Comparison of ENCODE assay signal across 1 cellular context in genomic region chr20:50306478-50307423, GRCh38.
TF ChIP-seq lines count a peak whose summit lies in the region.

No MANE protein-coding gene starts in this region.

TF ChIP-seq in HepG2, 621 proteins besides CTCF, POLR2A, EP300 and RAD21 (continued from another document and continues in another):
- TF ChIP-seq, protein P1, sequence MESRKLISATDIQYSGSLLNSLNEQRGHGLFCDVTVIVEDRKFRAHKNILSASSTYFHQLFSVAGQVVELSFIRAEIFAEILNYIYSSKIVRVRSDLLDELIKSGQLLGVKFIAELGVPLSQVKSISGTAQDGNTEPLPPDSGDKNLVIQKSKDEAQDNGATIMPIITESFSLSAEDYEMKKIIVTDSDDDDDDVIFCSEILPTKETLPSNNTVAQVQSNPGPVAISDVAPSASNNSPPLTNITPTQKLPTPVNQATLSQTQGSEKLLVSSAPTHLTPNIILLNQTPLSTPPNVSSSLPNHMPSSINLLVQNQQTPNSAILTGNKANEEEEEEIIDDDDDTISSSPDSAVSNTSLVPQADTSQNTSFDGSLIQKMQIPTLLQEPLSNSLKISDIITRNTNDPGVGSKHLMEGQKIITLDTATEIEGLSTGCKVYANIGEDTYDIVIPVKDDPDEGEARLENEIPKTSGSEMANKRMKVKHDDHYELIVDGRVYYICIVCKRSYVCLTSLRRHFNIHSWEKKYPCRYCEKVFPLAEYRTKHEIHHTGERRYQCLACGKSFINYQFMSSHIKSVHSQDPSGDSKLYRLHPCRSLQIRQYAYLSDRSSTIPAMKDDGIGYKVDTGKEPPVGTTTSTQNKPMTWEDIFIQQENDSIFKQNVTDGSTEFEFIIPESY (CRISPR knock-in tag; IDR thresholded peaks at IDR 0.05): no peak; the same call in 1 of the 2 replicates
- TF ChIP-seq CBX1 (IDR thresholded peaks at IDR 0.05; ENCODE audit: low read depth) (peak; percentile 80), ZBTB3 (CRISPR knock-in tag; IDR thresholded peaks at IDR 0.05; ENCODE audit: borderline replicate concordance, low read depth) (no peak), POLR2G (IDR thresholded peaks at IDR 0.05; ENCODE audit: low read depth, low read length) (peak; percentile 78), ZNF761 (CRISPR knock-in tag; conservative IDR thresholded peaks at IDR 0.05) (no peak; the same call in 1 of the 2 replicates), ZNF33B (CRISPR knock-in tag; IDR thresholded peaks at IDR 0.05) (no peak), ZNF343 (CRISPR knock-in tag; IDR thresholded peaks at IDR 0.05) (peak; percentile 24; the same call in 1 of the 2 replicates), HMGA1 (CRISPR knock-in tag; conservative IDR thresholded peaks at IDR 0.05) (no peak), ZNF749 (CRISPR knock-in tag; IDR thresholded peaks at IDR 0.05; ENCODE audit: borderline replicate concordance) (0 out of 2 replicates have a peak, but pooled peaks have one; percentile 16), ZNF660 (CRISPR knock-in tag; IDR thresholded peaks at IDR 0.05; ENCODE audit: borderline replicate concordance, low read depth) (no peak), ZFP90 (CRISPR knock-in tag; IDR thresholded peaks at IDR 0.05; ENCODE audit: borderline replicate concordance) (0 out of 2 replicates have a peak, but pooled peaks have one; percentile 22), ZKSCAN1 (IDR thresholded peaks at IDR 0.05; ENCODE audit: low read length) (no peak), MTF2 (CRISPR knock-in tag; IDR thresholded peaks at IDR 0.05; ENCODE audit: borderline replicate concordance) (peak; percentile 87; the same call in 1 of the 2 replicates), MED1 (CRISPR knock-in tag; IDR thresholded peaks at IDR 0.05) (peak; percentile 0; the same call in 1 of the 2 replicates), SMARCE1 (IDR thresholded peaks at IDR 0.05; ENCODE audit: borderline replicate concordance) (no peak), FIP1L1 (IDR thresholded peaks at IDR 0.05; ENCODE audit: borderline replicate concordance, insufficient read depth, low read depth, low read length) (no peak), ZNF607 (CRISPR knock-in tag; IDR thresholded peaks at IDR 0.05; ENCODE audit: borderline replicate concordance) (no peak), HHEX (CRISPR knock-in tag; IDR thresholded peaks at IDR 0.05) (peak; percentile 52; the same call in 1 of the 2 replicates), HOXA9 (CRISPR knock-in tag; IDR thresholded peaks at IDR 0.05; ENCODE audit: borderline replicate concordance) (no peak), SMAD9 (CRISPR knock-in tag; IDR thresholded peaks at IDR 0.05) (no peak), ZNF547 (CRISPR knock-in tag; IDR thresholded peaks at IDR 0.05) (0 out of 2 replicates have a peak, but pooled peaks have one; percentile 3), BRF2 (CRISPR knock-in tag; IDR thresholded peaks at IDR 0.05) (no peak), NFYC (CRISPR knock-in tag; IDR thresholded peaks at IDR 0.05) (peak; percentile 3; the same call in 1 of the 2 replicates), ZBTB14 (CRISPR knock-in tag; IDR thresholded peaks at IDR 0.05) (no peak), ATF2 (CRISPR knock-in tag; IDR thresholded peaks at IDR 0.05) (peak; percentile 35), THAP11 (CRISPR knock-in tag; IDR thresholded peaks at IDR 0.05) (no peak), TRAFD1 (CRISPR knock-in tag; IDR thresholded peaks at IDR 0.05; ENCODE audit: borderline replicate concordance) (0 out of 2 replicates have a peak, but pooled peaks have one; percentile 28), RERE (CRISPR knock-in tag; IDR thresholded peaks at IDR 0.05; ENCODE audit: low read depth) (no peak), ZNF703 (CRISPR knock-in tag; IDR thresholded peaks at IDR 0.05; ENCODE audit: borderline replicate concordance) (no peak), ZNF234 (CRISPR knock-in tag; conservative IDR thresholded peaks at IDR 0.05) (no peak), SMAD1 (CRISPR knock-in tag; IDR thresholded peaks at IDR 0.05; ENCODE audit: borderline replicate concordance, low read depth) (peak; percentile 29; the same call in 1 of the 2 replicates), ZNF331 (CRISPR knock-in tag; IDR thresholded peaks at IDR 0.05) (no peak), ZNF296 (CRISPR knock-in tag; conservative IDR thresholded peaks at IDR 0.05) (no peak; the same call in 1 of the 2 replicates)
- TF ChIP-seq, protein P2, sequence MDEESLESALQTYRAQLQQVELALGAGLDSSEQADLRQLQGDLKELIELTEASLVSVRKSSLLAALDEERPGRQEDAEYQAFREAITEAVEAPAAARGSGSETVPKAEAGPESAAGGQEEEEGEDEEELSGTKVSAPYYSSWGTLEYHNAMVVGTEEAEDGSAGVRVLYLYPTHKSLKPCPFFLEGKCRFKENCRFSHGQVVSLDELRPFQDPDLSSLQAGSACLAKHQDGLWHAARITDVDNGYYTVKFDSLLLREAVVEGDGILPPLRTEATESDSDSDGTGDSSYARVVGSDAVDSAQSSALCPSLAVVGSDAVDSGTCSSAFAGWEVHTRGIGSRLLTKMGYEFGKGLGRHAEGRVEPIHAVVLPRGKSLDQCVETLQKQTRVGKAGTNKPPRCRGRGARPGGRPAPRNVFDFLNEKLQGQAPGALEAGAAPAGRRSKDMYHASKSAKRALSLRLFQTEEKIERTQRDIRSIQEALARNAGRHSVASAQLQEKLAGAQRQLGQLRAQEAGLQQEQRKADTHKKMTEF (CRISPR knock-in tag; IDR thresholded peaks at IDR 0.05): no peak
- TF ChIP-seq, protein P3, sequence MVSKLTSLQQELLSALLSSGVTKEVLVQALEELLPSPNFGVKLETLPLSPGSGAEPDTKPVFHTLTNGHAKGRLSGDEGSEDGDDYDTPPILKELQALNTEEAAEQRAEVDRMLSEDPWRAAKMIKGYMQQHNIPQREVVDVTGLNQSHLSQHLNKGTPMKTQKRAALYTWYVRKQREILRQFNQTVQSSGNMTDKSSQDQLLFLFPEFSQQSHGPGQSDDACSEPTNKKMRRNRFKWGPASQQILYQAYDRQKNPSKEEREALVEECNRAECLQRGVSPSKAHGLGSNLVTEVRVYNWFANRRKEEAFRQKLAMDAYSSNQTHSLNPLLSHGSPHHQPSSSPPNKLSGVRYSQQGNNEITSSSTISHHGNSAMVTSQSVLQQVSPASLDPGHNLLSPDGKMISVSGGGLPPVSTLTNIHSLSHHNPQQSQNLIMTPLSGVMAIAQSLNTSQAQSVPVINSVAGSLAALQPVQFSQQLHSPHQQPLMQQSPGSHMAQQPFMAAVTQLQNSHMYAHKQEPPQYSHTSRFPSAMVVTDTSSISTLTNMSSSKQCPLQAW (CRISPR knock-in tag; IDR thresholded peaks at IDR 0.05): peak; percentile 70; the same call in 1 of the 2 replicates
- TF ChIP-seq, protein P4, sequence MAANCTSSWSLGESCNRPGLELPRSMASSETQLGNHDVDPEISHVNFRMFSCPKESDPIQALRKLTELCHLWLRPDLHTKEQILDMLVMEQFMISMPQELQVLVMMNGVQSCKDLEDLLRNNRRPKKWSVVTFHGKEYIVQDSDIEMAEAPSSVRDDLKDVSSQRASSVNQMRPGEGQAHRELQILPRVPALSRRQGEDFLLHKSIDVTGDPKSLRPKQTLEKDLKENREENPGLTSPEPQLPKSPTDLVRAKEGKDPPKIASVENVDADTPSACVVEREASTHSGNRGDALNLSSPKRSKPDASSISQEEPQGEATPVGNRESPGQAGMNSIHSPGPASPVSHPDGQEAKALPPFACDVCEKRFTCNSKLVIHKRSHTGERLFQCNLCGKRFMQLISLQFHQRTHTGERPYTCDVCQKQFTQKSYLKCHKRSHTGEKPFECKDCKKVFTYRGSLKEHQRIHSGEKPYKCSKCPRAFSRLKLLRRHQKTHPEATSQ (CRISPR knock-in tag; IDR thresholded peaks at IDR 0.05; ENCODE audit: borderline replicate concordance): no peak
- TF ChIP-seq, protein P5, sequence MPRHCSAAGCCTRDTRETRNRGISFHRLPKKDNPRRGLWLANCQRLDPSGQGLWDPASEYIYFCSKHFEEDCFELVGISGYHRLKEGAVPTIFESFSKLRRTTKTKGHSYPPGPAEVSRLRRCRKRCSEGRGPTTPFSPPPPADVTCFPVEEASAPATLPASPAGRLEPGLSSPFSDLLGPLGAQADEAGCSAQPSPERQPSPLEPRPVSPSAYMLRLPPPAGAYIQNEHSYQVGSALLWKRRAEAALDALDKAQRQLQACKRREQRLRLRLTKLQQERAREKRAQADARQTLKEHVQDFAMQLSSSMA (CRISPR knock-in tag; IDR thresholded peaks at IDR 0.05): no peak
- TF ChIP-seq, protein P6, sequence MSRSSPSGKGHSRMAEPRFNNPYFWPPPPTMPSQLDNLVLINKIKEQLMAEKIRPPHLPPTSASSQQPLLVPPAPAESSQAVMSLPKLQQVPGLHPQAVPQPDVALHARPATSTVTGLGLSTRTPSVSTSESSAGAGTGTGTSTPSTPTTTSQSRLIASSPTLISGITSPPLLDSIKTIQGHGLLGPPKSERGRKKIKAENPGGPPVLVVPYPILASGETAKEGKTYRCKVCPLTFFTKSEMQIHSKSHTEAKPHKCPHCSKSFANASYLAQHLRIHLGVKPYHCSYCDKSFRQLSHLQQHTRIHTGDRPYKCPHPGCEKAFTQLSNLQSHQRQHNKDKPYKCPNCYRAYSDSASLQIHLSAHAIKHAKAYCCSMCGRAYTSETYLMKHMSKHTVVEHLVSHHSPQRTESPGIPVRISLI (CRISPR knock-in tag; IDR thresholded peaks at IDR 0.05; ENCODE audit: borderline replicate concordance): no peak
- TF ChIP-seq, protein P7, sequence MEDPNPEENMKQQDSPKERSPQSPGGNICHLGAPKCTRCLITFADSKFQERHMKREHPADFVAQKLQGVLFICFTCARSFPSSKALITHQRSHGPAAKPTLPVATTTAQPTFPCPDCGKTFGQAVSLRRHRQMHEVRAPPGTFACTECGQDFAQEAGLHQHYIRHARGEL (CRISPR knock-in tag; IDR thresholded peaks at IDR 0.05): no peak
